Comparison of ENCODE assay signal across 8 cellular contexts in genomic region chr11:62610814-62611704, GRCh38. TPM values are rescaled to one million over a fixed set of nuclear protein-coding genes. Genes with fewer than 3 reads are reported as not detected.
DNase-seq lines count a peak whose midpoint lies in the region; ATAC-seq and TF ChIP-seq lines count a peak whose summit lies in the region.

No MANE protein-coding gene starts in this region.

- H3K79me2 ChIP-seq in DOHH2 (ENCODE audit: control insufficient read depth, low read length): peaks cover 17% of the 10 kb centered on the region

- POLR2A ChIA-PET in RWPE1 (lab: Yijun Ruan, JAX; ENCODE audit: low non-redundant PET): interaction anchor here (1.0 to 1.1 kb wide), 2 partner anchors 20 to 54 kb away, joined by 3 to 4 read pairs; partner anchors contain the start of genes CSKMT and TUT1

- 65% methylated on average over 21 of the region's 28 CpGs for WGBS in esophagus muscularis mucosa
- 73 to 78% (median 76%) methylated on average over 26 to 28 of the region's 28 CpGs for WGBS in psoas muscle, 3 donors

- H3K27ac ChIP-seq in DOHH2 (ENCODE audit: low read depth, low read length) (peak overlapping the region; percentile 64), RWPE1 (peak overlapping the region; percentile 98), esophagus muscularis mucosa (replicated peaks in 1 of 4) (peak overlapping the region; percentile 91 to 99 (median 96)), psoas muscle (peak overlapping the region; percentile 94)

- CTCF ChIA-PET in RWPE1 (lab: Yijun Ruan, JAX): interaction anchor here (0.5 to 1.3 kb wide), 10 partner anchors 8 to 216 kb away, joined by 3 to 7 read pairs (median 4); partner anchors contain the start of gene B3GAT3

- TF ChIP-seq POLR2A in esophagus muscularis mucosa (IDR thresholded peaks at IDR 0.05; ENCODE audit: low read depth): no peak

- ATAC-seq in psoas muscle (no peak), HG03095 (IDR thresholded peaks at IDR 0.05; ENCODE audit: unreplicated experiment) (no peak)

- H3K36me3 ChIP-seq in DOHH2 (ENCODE audit: control insufficient read depth, low read length): peaks cover 40% of the 10 kb centered on the region
- peaks cover 5 to 68% (median 53%) of the 10 kb centered on the region in 4 donors for H3K36me3 ChIP-seq in esophagus muscularis mucosa
- H3K36me3 ChIP-seq in psoas muscle (ENCODE audit: insufficient read depth in 1 of 2, low read depth in 1 of 2): peaks cover 0 to 40% of the 10 kb centered on the region in 2 donors

- intact Hi-C loops in esophagus muscularis mucosa (cut with DNase I) (no loop called here), psoas muscle (cut with DNase I) (loop anchor here in 1 of 2 donors (5.0 kb wide), 1 partner anchor 41 kb away; the partner anchor contains the start of gene INTS5)

- H3K27me3 ChIP-seq in DOHH2 (ENCODE audit: control insufficient read depth, low read length): no peaks in the 10 kb centered on the region
- no peaks in the 10 kb centered on the region for H3K27me3 ChIP-seq in esophagus muscularis mucosa
- no peaks in the 10 kb centered on the region for H3K27me3 ChIP-seq in psoas muscle (ENCODE audit: insufficient read depth in 3 of 3, low read length in 2 of 3)

- H3K4me3 ChIP-seq in DOHH2 (ENCODE audit: low read length): peak overlapping the region; percentile 92
- H3K4me3 ChIP-seq in esophagus muscularis mucosa: peak overlapping the region; percentile 70 to 97 (median 83)
- H3K4me3 ChIP-seq in psoas muscle: peak overlapping the region; percentile 82

- DNase-seq in RWPE1 (ENCODE audit: low spot score) (no peak), esophagus muscularis mucosa (ENCODE audit: extremely low spot score) (no peak), psoas muscle (no peak), ecto neural progenitor cell (ENCODE audit: low spot score) (no peak), NOMO-1 (lab: John Stamatoyannopoulos, UW; ENCODE audit: unreplicated experiment in 2 of 2) (no peak)
- DNase-seq in activated CD4-positive, alpha-beta T cell treated with anti-CD3 and anti-CD28 coated beads, Interleukin-2, amount 50 U/mL, for 48 hours: no peak

- no peaks in the 10 kb centered on the region for H4K20me1 ChIP-seq in DOHH2 (ENCODE audit: control insufficient read depth, insufficient read depth, low read depth, low read length)

- TF ChIP-seq CTCF in DOHH2 (IDR thresholded peaks at IDR 0.05; ENCODE audit: low read depth, low read length, poor library complexity, severe bottlenecking) (no peak), RWPE1 (conservative IDR thresholded peaks at IDR 0.05; ENCODE audit: low read depth) (no peak), esophagus muscularis mucosa (IDR thresholded peaks at IDR 0.05) (no peak), psoas muscle (IDR thresholded peaks at IDR 0.05) (no peak)

- peaks cover 15% of the 10 kb centered on the region for H3F3A ChIP-seq in DOHH2 (ENCODE audit: control insufficient read depth, insufficient read depth)

- no peak for TF ChIP-seq EP300 in esophagus muscularis mucosa (IDR thresholded peaks at IDR 0.05)

- H3K4me1 ChIP-seq in DOHH2 (ENCODE audit: control insufficient read depth, low read length): peaks cover 39% of the 10 kb centered on the region
- peaks cover 24 to 48% (median 37%) of the 10 kb centered on the region in 4 donors for H3K4me1 ChIP-seq in esophagus muscularis mucosa
- peaks cover 12% of the 10 kb centered on the region for H3K4me1 ChIP-seq in psoas muscle

- H3K9me3 ChIP-seq in DOHH2 (ENCODE audit: control insufficient read depth, insufficient read depth, low read length) (no peaks in the 10 kb centered on the region), esophagus muscularis mucosa (no peaks in the 10 kb centered on the region), psoas muscle (no peaks in the 10 kb centered on the region)

- H3K9me2 ChIP-seq in DOHH2 (replicated peaks; ENCODE audit: control insufficient read depth, low read length): no peaks in the 10 kb centered on the region

- peak overlapping the region; percentile 98 for H3K4me2 ChIP-seq in DOHH2 (ENCODE audit: low read length)

RNA-seq across cellular contexts. Expression of gene EML3, which starts 1.5 kb away (rescaled TPM):
- 10 to 100 TPM; 27.0 to 33.6 (median 29.0) TPM for total RNA-seq in esophagus muscularis mucosa
- total RNA-seq in psoas muscle: 10 to 100 TPM; 14.1 to 19.5 (median 16.9) TPM
- 10 to 100 TPM in 2 of 3 donors, 1 to 10 TPM in 1; 7.4 to 11.3 (median 11.1) TPM for polyA plus RNA-seq in psoas muscle

RNA-seq across cellular contexts. Expression of gene ROM1, which starts 2.0 kb away (rescaled TPM):
- total RNA-seq in esophagus muscularis mucosa: 10 to 100 TPM in 2 of 4 donors, 1 to 10 TPM in 2; 3.7 to 11.9 (median 10.1) TPM
- 1 to 10 TPM; 2.0 to 4.4 (median 3.1) TPM for total RNA-seq in psoas muscle
- 1 to 10 TPM; 3.7 to 5.5 (median 4.7) TPM for polyA plus RNA-seq in psoas muscle

RNA-seq across cellular contexts. Expression of gene MTA2, which starts 9.4 kb away (rescaled TPM):
- total RNA-seq in esophagus muscularis mucosa (10 to 100 TPM; 60.2 to 91.4 (median 88.3) TPM), psoas muscle (10 to 100 TPM; 20.0 to 32.5 (median 28.6) TPM)
- polyA plus RNA-seq in psoas muscle: 10 to 100 TPM; 18.4 to 27.1 (median 26.9) TPM

RNA-seq across cellular contexts. Expression of gene B3GAT3, which starts 10.7 kb away (rescaled TPM):
- total RNA-seq in esophagus muscularis mucosa: 10 to 100 TPM; 20.3 to 33.3 (median 22.1) TPM
- 10 to 100 TPM in 3 of 4 donors, 1 to 10 TPM in 1; 7.4 to 11.8 (median 11.0) TPM for total RNA-seq in psoas muscle
- polyA plus RNA-seq in psoas muscle: 10 to 100 TPM; 11.7 to 37.6 (median 20.0) TPM

RNA-seq across cellular contexts. Expression of gene TUT1, which starts 19.7 kb away (rescaled TPM):
- 1 to 10 TPM; 4.2 to 8.0 (median 6.0) TPM for total RNA-seq in esophagus muscularis mucosa
- 10 to 100 TPM; 14.3 to 23.7 (median 19.6) TPM for total RNA-seq in psoas muscle
- polyA plus RNA-seq in psoas muscle: 10 to 100 TPM; 12.1 to 15.5 (median 12.7) TPM
